Comparison of ENCODE assay signal across 21 cellular contexts in genomic region chr7:92253251-92253650, GRCh38. TPM values are rescaled to one million over a fixed set of nuclear protein-coding genes. Genes with fewer than 3 reads are reported as not detected.
A peak's percentile ranks its signal among the peaks of the same experiment; 100 is the strongest.
DNase-seq lines count a peak whose midpoint lies in the region; TF ChIP-seq lines count a peak whose summit lies in the region.
"Had no signal": no experiment of that assay in that cellular context is flagged by ENCODE, and none has a peak within 500 bp of the region (broad histone marks: within the 10 kb centered on the region; RNA-seq: fewer than 3 reads in every experiment).

No MANE protein-coding gene starts in this region.

- H3K4me3 ChIP-seq in dorsolateral prefrontal cortex (peak overlapping the region in 2 of 59 donors; percentile 9 to 24), right atrium auricular region (no peak overlapping the region), vagina (no peak overlapping the region)
- H3K4me3 ChIP-seq: A549; BLaER1 treated with 17β-estradiol and CSF1 and Interleukin-3, amounts not matched to agents 10 nM and 100 nM; HAP-1; Peyer's patch had no signal

- TF ChIP-seq CTCF in dorsolateral prefrontal cortex (IDR thresholded peaks at IDR 0.05 in 54 of 56, conservative IDR thresholded peaks at IDR 0.05 in 2 of 56; ENCODE audit: low read depth in 1 of 56, partially characterized antibody in 56 of 56), result peak in 6 of 56 donors; percentile 9 to 24 (median 19)
- no peak for TF ChIP-seq CTCF in right atrium auricular region (IDR thresholded peaks at IDR 0.05)
- no peak for TF ChIP-seq CTCF in vagina (IDR thresholded peaks at IDR 0.05)

- no peak for TF ChIP-seq POLR2A in vagina (IDR thresholded peaks at IDR 0.05)

- DNase-seq in C1 segment of cervical spinal cord (lab: John Stamatoyannopoulos, UW), result peak in 10 of 14 donors; percentile 2 to 41 (median 18)
- peak in 7 of 10 donors; percentile 23 to 72 (median 55) for DNase-seq in dorsolateral prefrontal cortex
- peak in 6 of 10 donors; percentile 14 to 83 (median 54) for DNase-seq in posterior cingulate gyrus
- DNase-seq in NCI-H2196 (lab: John Stamatoyannopoulos, UW; ENCODE audit: unreplicated experiment), result no peak
- no peak for DNase-seq in right atrium auricular region (ENCODE audit: low spot score)
- no peak for DNase-seq in NCI-H2171 (lab: John Stamatoyannopoulos, UW)
- DNase-seq in vagina (ENCODE audit: extremely low spot score in 2 of 2), result no peak
- DNase-seq: CD8-positive, alpha-beta memory T cell; DMS53; NCI-H1436; NCI-H2029; NCI-H446 treated with DMSO at 0.1 percent for 48 hours; NCI-H69; NK-92 treated with Interleukin-12 subunit alpha and Interleukin-12 subunit beta, amount 100 ng/mL, for 24 hours; Peyer's patch had no signal

- intact Hi-C loops in dorsolateral prefrontal cortex (cut with DNase I), result no loop called here
- intact Hi-C loops in posterior cingulate gyrus (cut with DNase I), result loop anchor here (5.0 to 10.0 kb wide), 2 partner anchors 39 to 82 kb away; no protein-coding TSS in a partner anchor
- intact Hi-C loops in vagina (cut with DNase I), result no loop called here

- no peaks in the 10 kb centered on the region for H3K36me3 ChIP-seq in right atrium auricular region
- no peaks in the 10 kb centered on the region for H3K36me3 ChIP-seq in vagina
- H3K36me3 ChIP-seq: HAP-1, Peyer's patch had no signal

- H3K27ac ChIP-seq in dorsolateral prefrontal cortex (peak overlapping the region in 56 of 59 donors; percentile 33 to 93 (median 80)), layer of hippocampus (ENCODE audit: low read depth, low read length) (peak overlapping the region; percentile 79), right atrium auricular region (no peak overlapping the region), vagina (no peak overlapping the region)
- H3K27ac ChIP-seq: A549; BLaER1 treated with 17β-estradiol and CSF1 and Interleukin-3, amounts not matched to agents 10 nM and 100 nM; HL-60; KMS-11; Peyer's patch had no signal

- H3K4me1 ChIP-seq in right atrium auricular region (peaks cover 0 to 21% of the 10 kb centered on the region in 2 donors), vagina (peaks cover 2% of the 10 kb centered on the region)

- H3K9me3 ChIP-seq in right atrium auricular region (no peaks in the 10 kb centered on the region), vagina (no peaks in the 10 kb centered on the region)
- H3K9me3 ChIP-seq: A549, HAP-1, Peyer's patch had no signal

- H3K27me3 ChIP-seq in dorsolateral prefrontal cortex (no peaks in the 10 kb centered on the region), layer of hippocampus (ENCODE audit: control insufficient read depth, insufficient read depth, low read length) (no peaks in the 10 kb centered on the region), right atrium auricular region (no peaks in the 10 kb centered on the region), vagina (no peaks in the 10 kb centered on the region)
- H3K27me3 ChIP-seq: BLaER1 treated with 17β-estradiol and CSF1 and Interleukin-3, amounts not matched to agents 10 nM and 100 nM; Peyer's patch had no signal

RNA-seq across cellular contexts. Expression of gene ANKIB1, which starts 7.5 kb away (rescaled TPM):
- total RNA-seq in dorsolateral prefrontal cortex (100 to 1,000 TPM; 111 to 248 (median 163) TPM), right atrium auricular region (10 to 100 TPM; 25.0 to 32.7 TPM), vagina (27.7 TPM)

RNA-seq across cellular contexts. Expression of gene KRIT1, which starts 7.5 kb away (rescaled TPM):
- total RNA-seq in dorsolateral prefrontal cortex (10 to 100 TPM; 40.9 to 99.0 (median 70.3) TPM), right atrium auricular region (10 to 100 TPM; 35.2 to 56.4 TPM), vagina (94.5 TPM)

Comparison
In these comparisons a context has a peak if more than half of its experiments do, and no peak if none do; other contexts are left out.
1. DNase-seq: peak in C1 segment of cervical spinal cord (10 of 14), dorsolateral prefrontal cortex (7 of 10) and posterior cingulate gyrus (6 of 10); none in NCI-H2196 (single experiment), right atrium auricular region (single experiment), NCI-H2171 (single experiment) and vagina (0 of 2).
2. H3K27ac ChIP-seq: peak in dorsolateral prefrontal cortex (56 of 59) and layer of hippocampus (single experiment); none in right atrium auricular region (0 of 2) and vagina (single experiment).